ENCODE assay signal across 8 cellular contexts in the genomic region with DNA sequence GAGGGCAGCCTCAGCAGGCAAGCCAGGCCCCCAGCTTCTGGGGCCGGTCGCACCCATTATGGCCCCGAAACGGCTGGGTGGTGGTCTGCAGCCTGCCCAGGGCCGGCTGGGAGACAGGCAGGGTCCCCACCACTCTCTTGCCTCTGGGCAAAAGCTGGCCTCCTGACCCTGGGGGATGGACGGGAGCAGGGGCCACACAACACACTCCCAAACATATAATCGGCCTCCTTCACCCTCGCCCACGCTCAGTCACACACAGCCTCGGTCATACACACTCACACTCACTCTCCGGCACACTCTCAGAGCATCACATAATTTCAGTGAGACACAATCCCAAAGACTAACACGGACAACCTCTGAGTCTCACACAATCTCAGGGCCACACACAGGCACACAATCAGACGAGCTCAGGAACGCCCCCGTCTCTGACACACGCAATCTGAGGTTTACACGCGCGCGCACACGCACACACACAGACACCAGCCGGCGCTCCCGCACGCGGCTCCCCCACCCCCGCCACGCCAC. TPM values are rescaled to one million over a fixed set of nuclear protein-coding genes. Genes with fewer than 3 reads are reported as not detected.
A peak's percentile ranks its signal among the peaks of the same experiment; 100 is the strongest.
DNase-seq lines count a peak whose midpoint lies in the region; ATAC-seq, FAIRE-seq and TF ChIP-seq lines count a peak whose summit lies in the region.

No MANE protein-coding gene starts in this region.

- peak overlapping the region; percentile 7 for H2BK5ac ChIP-seq in neuronal stem cell (ENCODE audit: low read length)

- no peak overlapping the region for H2BK12ac ChIP-seq in neuronal stem cell (ENCODE audit: low read length)

- H2BK120ac ChIP-seq in neuronal stem cell (ENCODE audit: low read depth, low read length), result no peak overlapping the region

- H3K36me3 ChIP-seq in duodenal mucosa (ENCODE audit: control insufficient read depth in 1 of 2, insufficient read depth in 2 of 2, low read length in 2 of 2), result no peaks in the 10 kb centered on the region
- peaks cover 0 to 2% of the 10 kb centered on the region in 2 donors for H3K36me3 ChIP-seq in neuronal stem cell (replicated peaks in 1 of 2; ENCODE audit: control insufficient read depth in 2 of 2, insufficient read depth in 2 of 2, low read length in 2 of 2)

- H2BK15ac ChIP-seq in neuronal stem cell (ENCODE audit: low read length), result peak overlapping the region; percentile 49

- H3K9ac ChIP-seq in duodenal mucosa (ENCODE audit: low read depth in 1 of 2, low read length in 2 of 2) (peak overlapping the region; percentile 82 to 89), neuronal stem cell (ENCODE audit: low read depth, low read length, poor library complexity) (peak overlapping the region; percentile 90)

- no peak for ATAC-seq in HG03457 (IDR thresholded peaks at IDR 0.05; ENCODE audit: unreplicated experiment)

- no peak for FAIRE-seq in GM12891 (lab: Jason Lieb, UNC)

- peaks cover 17 to 18% of the 10 kb centered on the region in 2 donors for H3K4me1 ChIP-seq in duodenal mucosa (ENCODE audit: control insufficient read depth in 1 of 2, insufficient read depth in 2 of 2, low read length in 2 of 2)
- H3K4me1 ChIP-seq in neuronal stem cell (ENCODE audit: control insufficient read depth in 2 of 2, insufficient read depth in 1 of 2, low read depth in 1 of 2, low read length in 2 of 2), result peaks cover 7% of the 10 kb centered on the region in 2 donors

- peak overlapping the region; percentile 82 for H3K4me2 ChIP-seq in neuronal stem cell (ENCODE audit: insufficient read depth, low read length, poor library complexity, severe bottlenecking)

- H3K4ac ChIP-seq in neuronal stem cell (ENCODE audit: low read length), result peak overlapping the region; percentile 79

- TF ChIP-seq POLR2A in GM12891 (IDR thresholded peaks at IDR 0.05; ENCODE audit: low read depth, low read length), result no peak

- peaks cover 10% of the 10 kb centered on the region for H3K79me1 ChIP-seq in neuronal stem cell (ENCODE audit: low read depth, low read length)

- no peaks in the 10 kb centered on the region for H3K9me3 ChIP-seq in duodenal mucosa (ENCODE audit: control insufficient read depth in 1 of 2, low read length in 2 of 2)
- H3K9me3 ChIP-seq in neuronal stem cell (replicated peaks in 1 of 2; ENCODE audit: control insufficient read depth in 2 of 2, insufficient read depth in 1 of 2, low read depth in 1 of 2, low read length in 2 of 2), result peaks cover 0 to 2% of the 10 kb centered on the region in 2 donors

- H3K27ac ChIP-seq in duodenal mucosa (ENCODE audit: low read depth, low read length) (peak overlapping the region; percentile 70), neuronal stem cell (replicated peaks; ENCODE audit: low read length) (no peak overlapping the region)

- peak overlapping the region; percentile 95 for H3K18ac ChIP-seq in neuronal stem cell (ENCODE audit: low read length)

- H3K14ac ChIP-seq in neuronal stem cell (ENCODE audit: low read length), result peak overlapping the region; percentile 89

- H4K8ac ChIP-seq in neuronal stem cell (ENCODE audit: low read depth, low read length), result peak overlapping the region; percentile 98

- H4K91ac ChIP-seq in neuronal stem cell (ENCODE audit: low read depth, low read length, poor library complexity), result no peak overlapping the region

- H3K27me3 ChIP-seq in duodenal mucosa (ENCODE audit: control insufficient read depth in 1 of 2, insufficient read depth in 2 of 2, low read length in 2 of 2) (no peaks in the 10 kb centered on the region), neuronal stem cell (ENCODE audit: control insufficient read depth in 3 of 3, insufficient read depth in 3 of 3, low read depth in 1 of 3, low read length in 3 of 3) (no peaks in the 10 kb centered on the region)

- H3K4me3 ChIP-seq in GM12865 (ENCODE audit: low read depth, low read length) (peak overlapping the region; percentile 87), LNCaP clone FGC (ENCODE audit: low read depth, low read length) (peak overlapping the region; percentile 97), duodenal mucosa (ENCODE audit: low read depth in 1 of 2, low read length in 2 of 2) (peak overlapping the region; percentile 94 to 97), neuronal stem cell (ENCODE audit: low read length in 2 of 2) (peak overlapping the region; percentile 72 to 80)

- WGBS in neuronal stem cell (ENCODE audit: extremely low coverage in 2 of 2, insufficient read length in 2 of 2, insufficient replicate concordance in 1 of 2), 2 donors, result no CpG with 5 or more reads among the region's 28 CpGs

- DNase-seq in GM12865 (ENCODE audit: low read depth) (no peak), LNCaP clone FGC (ENCODE audit: low read depth) (no peak), neuronal stem cell (ENCODE audit: low spot score) (no peak), GM20000 (ENCODE audit: low spot score) (no peak), GM12891 (ENCODE audit: insufficient read length, low spot score) (no peak), C1 segment of cervical spinal cord (lab: John Stamatoyannopoulos, UW) (no peak)

- H2AK5ac ChIP-seq in neuronal stem cell (ENCODE audit: low read depth, low read length), result peak overlapping the region; percentile 69

- peak overlapping the region; percentile 10 for H3K23ac ChIP-seq in neuronal stem cell (ENCODE audit: low read depth, low read length, poor library complexity)

- peak overlapping the region; percentile 98 for H2AFZ ChIP-seq in neuronal stem cell (ENCODE audit: low read length)

- no peak for TF ChIP-seq CTCF in GM12865 (IDR thresholded peaks at IDR 0.05; ENCODE audit: insufficient read depth, low read depth, low read length, missing control alignments)
- no peak for TF ChIP-seq CTCF in LNCaP clone FGC (IDR thresholded peaks at IDR 0.05; ENCODE audit: control insufficient read depth, extremely low read depth, insufficient read depth)
- no peak for TF ChIP-seq CTCF in GM20000 (IDR thresholded peaks at IDR 0.05; ENCODE audit: extremely low read depth, missing control alignments)

TF ChIP-seq in GM12891, 5 proteins besides CTCF, POLR2A, EP300 and RAD21:
- TF ChIP-seq POU2F2 (IDR thresholded peaks at IDR 0.05; ENCODE audit: low read depth, low read length) (no peak), PAX5 (IDR thresholded peaks at IDR 0.05; ENCODE audit: insufficient read depth, low read length, severe bottlenecking) (no peak), SPI1 (IDR thresholded peaks at IDR 0.05; ENCODE audit: low read depth, low read length) (no peak), POLR2AphosphoS5 (IDR thresholded peaks at IDR 0.05; ENCODE audit: low read depth, low read length) (no peak), TAF1 (IDR thresholded peaks at IDR 0.05; ENCODE audit: low read depth, low read length) (no peak)

RNA-seq across cellular contexts. Expression of gene PEMT, which starts 0.6 kb away (rescaled TPM):
- 42.5 TPM for polyA plus RNA-seq in neuronal stem cell (2013, experiment 1 of 2)
- polyA plus RNA-seq in neuronal stem cell (2013, experiment 2 of 2), result 39.1 TPM
- polyA plus RNA-seq in GM12891 (2012; ENCODE audit: low read depth, missing spikeins), result 12.4 TPM
